8 cellular contexts compared by ENCODE assay signal in genomic region chrX:103687696-103688191, GRCh38. TPM values are rescaled to one million over a fixed set of nuclear protein-coding genes. Genes with fewer than 3 reads are reported as not detected.
DNase-seq lines count a peak whose midpoint lies in the region; ATAC-seq, FAIRE-seq and TF ChIP-seq lines count a peak whose summit lies in the region.

No MANE protein-coding gene starts in this region.

- peaks cover 3% of the 10 kb centered on the region for H3K27me3 ChIP-seq in WERI-Rb-1 (ENCODE audit: insufficient read depth, low read depth, severe bottlenecking)

- H3K4me3 ChIP-seq in WERI-Rb-1 (ENCODE audit: low read depth, low read length) (peak overlapping the region; percentile 70), kidney (ENCODE audit: low read length in 2 of 2) (peak overlapping the region; percentile 92 to 93)

- no peak for FAIRE-seq in kidney (lab: Jason Lieb, UNC)

- H3K36me3 ChIP-seq in WERI-Rb-1: peaks cover 21% of the 10 kb centered on the region
- peaks cover 2 to 6% of the 10 kb centered on the region in 2 donors for H3K36me3 ChIP-seq in kidney (ENCODE audit: control insufficient read depth in 1 of 2, insufficient read depth in 2 of 2, low read length in 2 of 2)

- H3K9ac ChIP-seq in kidney (ENCODE audit: low read length in 2 of 2): peak overlapping the region; percentile 95 to 100

- ATAC-seq in HG03135 (IDR thresholded peaks at IDR 0.05; ENCODE audit: unreplicated experiment): no peak

- no peaks in the 10 kb centered on the region for H3K9me3 ChIP-seq in WERI-Rb-1 (ENCODE audit: severe bottlenecking)
- H3K9me3 ChIP-seq in kidney (ENCODE audit: control insufficient read depth in 1 of 2, low read length in 2 of 2): no peaks in the 10 kb centered on the region

- DNase-seq in SIG-M5 treated with dmso at 0.1 percent for 504 hours (lab: John Stamatoyannopoulos, UW; ENCODE audit: unreplicated experiment) (peak; percentile 68), SIG-M5 (lab: John Stamatoyannopoulos, UW) (no peak), NCI-H2107 treated with DMSO at 0.1 percent for 48 hours (lab: John Stamatoyannopoulos, UW; ENCODE audit: unreplicated experiment) (peak; percentile 85), WERI-Rb-1 (peak; percentile 68), cerebellar cortex (ENCODE audit: low spot score) (peak; percentile 82), kidney (peak; percentile 73)
- DNase-seq in stimulated activated CD4-positive, alpha-beta T cell treated with anti-CD3 and anti-CD28 coated beads, Interleukin-12 subunit alpha, Interleukin-12 subunit beta, amount 100 ng/mL, for 48 hours (ENCODE audit: low read depth in 2 of 3, low spot score in 1 of 3): peak; percentile 12 to 38 (median 30)

- intact Hi-C loops in kidney (cut with DNase I): no loop called here

- peak; percentile 63 for TF ChIP-seq CTCF in WERI-Rb-1 (IDR thresholded peaks at IDR 0.05; ENCODE audit: low read depth, low read length)
- TF ChIP-seq CTCF in kidney (IDR thresholded peaks at IDR 0.05; ENCODE audit: borderline replicate concordance, extremely low read depth, insufficient read depth): peak; percentile 53

- H3K27ac ChIP-seq in WERI-Rb-1 (peak overlapping the region; percentile 95), kidney (ENCODE audit: low read depth in 2 of 2, low read length in 2 of 2) (peak overlapping the region; percentile 99 to 100)

- no peaks in the 10 kb centered on the region for H3K4me1 ChIP-seq in kidney (ENCODE audit: control insufficient read depth in 1 of 2, insufficient read depth in 1 of 2, low read depth in 1 of 2, low read length in 2 of 2)

RNA-seq across cellular contexts. Expression of gene MORF4L2, which starts 1.2 kb away (rescaled TPM):
- total RNA-seq in kidney: 250 TPM
- polyA plus RNA-seq in kidney (ENCODE audit: insufficient read depth, low read depth, low replicate concordance): 146 TPM

RNA-seq across cellular contexts. Expression of gene TMEM31, which starts 23.0 kb away (rescaled TPM):
- total RNA-seq in kidney: 0.38 TPM
- polyA plus RNA-seq in kidney (ENCODE audit: insufficient read depth, low read depth, low replicate concordance): not detected

RNA-seq across cellular contexts. Expression of gene TCEAL1, which starts 59.0 kb away (rescaled TPM):
- total RNA-seq in kidney: 30.3 TPM
- 32.5 TPM for polyA plus RNA-seq in kidney (ENCODE audit: insufficient read depth, low read depth, low replicate concordance)
